In the genomic region with DNA sequence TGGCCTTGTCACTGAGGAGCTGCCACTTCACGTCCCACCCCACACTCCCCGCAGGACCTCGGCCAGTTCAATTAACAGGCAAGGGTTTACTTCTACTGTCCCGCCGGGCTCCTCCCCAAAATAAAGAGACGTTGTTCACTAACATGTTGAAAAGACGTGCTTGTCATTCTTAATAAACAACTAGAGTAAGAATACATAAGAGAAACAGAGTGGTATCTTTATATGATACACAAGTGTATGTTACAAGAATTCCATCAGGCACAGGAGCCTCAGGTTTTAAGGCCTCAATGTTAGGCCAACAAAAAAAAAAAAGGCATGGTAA, we compare ENCODE assay signal across 8 cellular contexts. TPM values are rescaled to one million over a fixed set of nuclear protein-coding genes. Genes with fewer than 3 reads are reported as not detected.
A peak's percentile ranks its signal among the peaks of the same experiment; 100 is the strongest.
DNase-seq lines count a peak whose midpoint lies in the region; ATAC-seq and TF ChIP-seq lines count a peak whose summit lies in the region.

No MANE protein-coding gene starts in this region.

- peak overlapping the region; percentile 92 to 96 for H3K27ac ChIP-seq in ascending aorta
- peak overlapping the region; percentile 91 for H3K27ac ChIP-seq in lower lobe of right lung
- peak overlapping the region; percentile 44 to 91 for H3K27ac ChIP-seq in thoracic aorta

- peaks cover 46 to 62% of the 10 kb centered on the region in 2 donors for H3K36me3 ChIP-seq in ascending aorta
- peaks cover 73% of the 10 kb centered on the region for H3K36me3 ChIP-seq in lower lobe of right lung
- peaks cover 32% of the 10 kb centered on the region for H3K36me3 ChIP-seq in thoracic aorta

- no peak for ATAC-seq in activated CD8-positive, alpha-beta memory T cell treated with anti-CD3 and anti-CD28 coated beads, Interleukin-2, amount 10 ng/mL, durations not matched to agents 7 days and 5 days
- ATAC-seq in lower lobe of right lung (no peak), thoracic aorta (ENCODE audit: insufficient number of reproducible peaks, low FRiP score, low read depth) (no peak), esophagus mucosa (no peak), HG03432 (IDR thresholded peaks at IDR 0.05; ENCODE audit: unreplicated experiment) (no peak)

- H3K9me3 Mint-ChIP-seq in activated CD8-positive, alpha-beta memory T cell treated with anti-CD3 and anti-CD28 coated beads, Interleukin-2, amount 10 ng/mL, durations not matched to agents 7 days and 5 days (ENCODE audit: low read depth): no peaks in the 10 kb centered on the region

- CTCF ChIA-PET in activated CD8-positive, alpha-beta memory T cell treated with anti-CD3 and anti-CD28 coated beads, Interleukin-2, amount 10 ng/mL, durations not matched to agents 7 days and 5 days (lab: Charles Lee): interaction anchor here (0.7 to 1.8 kb wide), 5 partner anchors 9 to 64 kb away, joined by 3 to 9 read pairs (median 5); partner anchors contain the start of genes QRICH1 and WDR6

- TF ChIP-seq CTCF in ascending aorta (IDR thresholded peaks at IDR 0.05) (no peak), lower lobe of right lung (IDR thresholded peaks at IDR 0.05) (no peak), thoracic aorta (IDR thresholded peaks at IDR 0.05) (no peak)

- intact Hi-C loops in ascending aorta (cut with DNase I): loop anchor here (2.0 kb wide), 1 partner anchor 63 kb away; no protein-coding TSS in a partner anchor
- intact Hi-C loops in lower lobe of right lung (cut with DNase I): no loop called here

- peaks cover 44% of the 10 kb centered on the region for H3K36me3 Mint-ChIP-seq in activated CD8-positive, alpha-beta memory T cell treated with anti-CD3 and anti-CD28 coated beads, Interleukin-2, amount 10 ng/mL, durations not matched to agents 7 days and 5 days

- H3K27me3 Mint-ChIP-seq in activated CD8-positive, alpha-beta memory T cell treated with anti-CD3 and anti-CD28 coated beads, Interleukin-2, amount 10 ng/mL, durations not matched to agents 7 days and 5 days: no peaks in the 10 kb centered on the region

- peak overlapping the region; percentile 89 for H3K4me3 Mint-ChIP-seq in activated CD8-positive, alpha-beta memory T cell treated with anti-CD3 and anti-CD28 coated beads, Interleukin-2, amount 10 ng/mL, durations not matched to agents 7 days and 5 days

- peaks cover 42% of the 10 kb centered on the region for H3K4me1 Mint-ChIP-seq in activated CD8-positive, alpha-beta memory T cell treated with anti-CD3 and anti-CD28 coated beads, Interleukin-2, amount 10 ng/mL, durations not matched to agents 7 days and 5 days

- no peak for DNase-seq in activated CD8-positive, alpha-beta memory T cell treated with anti-CD3 and anti-CD28 coated beads, Interleukin-2, amount 10 ng/mL, durations not matched to agents 7 days and 5 days
- DNase-seq in activated CD8-positive, alpha-beta memory T cell treated with anti-CD3 and anti-CD28 coated beads, Interleukin-2, amount 50 U/mL, for 4 hours: no peak
- no peak for DNase-seq in ascending aorta (ENCODE audit: low spot score in 2 of 2)
- DNase-seq in lower lobe of right lung: no peak
- no peak for DNase-seq in thoracic aorta (ENCODE audit: low spot score)
- no peak for DNase-seq in putamen (ENCODE audit: low spot score)

- H3K9me3 ChIP-seq in ascending aorta (no peaks in the 10 kb centered on the region), lower lobe of right lung (no peaks in the 10 kb centered on the region), thoracic aorta (no peaks in the 10 kb centered on the region)

- H3K4me1 ChIP-seq in ascending aorta (peaks cover 0 to 8% of the 10 kb centered on the region in 2 donors), lower lobe of right lung (peaks cover 14% of the 10 kb centered on the region), thoracic aorta (ENCODE audit: control insufficient read depth in 1 of 2, low read depth in 2 of 2) (peaks cover 0 to 14% of the 10 kb centered on the region in 2 donors)

- peak overlapping the region; percentile 59 to 76 for H3K4me3 ChIP-seq in ascending aorta
- H3K4me3 ChIP-seq in lower lobe of right lung: peak overlapping the region; percentile 72
- peak overlapping the region; percentile 82 for H3K4me3 ChIP-seq in thoracic aorta

- no peaks in the 10 kb centered on the region for H3K27me3 ChIP-seq in ascending aorta
- H3K27me3 ChIP-seq in lower lobe of right lung (ENCODE audit: low read depth): no peaks in the 10 kb centered on the region
- H3K27me3 ChIP-seq in thoracic aorta (replicated peaks; ENCODE audit: insufficient read depth): no peaks in the 10 kb centered on the region

- peak overlapping the region; percentile 95 for H3K27ac Mint-ChIP-seq in activated CD8-positive, alpha-beta memory T cell treated with anti-CD3 and anti-CD28 coated beads, Interleukin-2, amount 10 ng/mL, durations not matched to agents 7 days and 5 days

RNA-seq across cellular contexts. Expression of gene IMPDH2, which starts 0.3 kb away (rescaled TPM):
- 100 to 1,000 TPM; 186 to 229 TPM for total RNA-seq in activated CD8-positive, alpha-beta memory T cell treated with anti-CD3 and anti-CD28 coated beads, Interleukin-2, amount 10 ng/mL, durations not matched to agents 7 days and 5 days
- total RNA-seq in ascending aorta (101 TPM), lower lobe of right lung (112 TPM), thoracic aorta (10 to 100 TPM; 56.0 to 96.2 TPM), esophagus mucosa (270 TPM)

RNA-seq across cellular contexts. Expression of gene NDUFAF3, which starts 7.6 kb away (rescaled TPM):
- total RNA-seq in activated CD8-positive, alpha-beta memory T cell treated with anti-CD3 and anti-CD28 coated beads, Interleukin-2, amount 10 ng/mL, durations not matched to agents 7 days and 5 days: 100 to 1,000 TPM in 1 of 2 experiments, 10 to 100 TPM in 1; 94.3 to 101 TPM
- 200 TPM for total RNA-seq in ascending aorta
- 85.6 TPM for total RNA-seq in lower lobe of right lung
- total RNA-seq in thoracic aorta: 100 to 1,000 TPM in 1 of 2 donors, 10 to 100 TPM in 1; 65.7 to 164 TPM
- total RNA-seq in esophagus mucosa: 44.0 TPM

RNA-seq across cellular contexts. Expression of gene DALRD3, which starts 11.1 kb away (rescaled TPM):
- 10 to 100 TPM; 25.8 to 29.9 TPM for total RNA-seq in activated CD8-positive, alpha-beta memory T cell treated with anti-CD3 and anti-CD28 coated beads, Interleukin-2, amount 10 ng/mL, durations not matched to agents 7 days and 5 days
- total RNA-seq in ascending aorta (73.1 TPM), lower lobe of right lung (28.1 TPM), thoracic aorta (10 to 100 TPM; 16.8 to 36.8 TPM), esophagus mucosa (33.1 TPM)

RNA-seq across cellular contexts. Expression of gene WDR6, which starts 22.3 kb away (rescaled TPM):
- 100 to 1,000 TPM; 130 to 154 TPM for total RNA-seq in activated CD8-positive, alpha-beta memory T cell treated with anti-CD3 and anti-CD28 coated beads, Interleukin-2, amount 10 ng/mL, durations not matched to agents 7 days and 5 days
- total RNA-seq in ascending aorta (115 TPM), lower lobe of right lung (157 TPM), thoracic aorta (100 to 1,000 TPM in 1 of 2 donors, 10 to 100 TPM in 1; 89.9 to 121 TPM), esophagus mucosa (36.3 TPM)

RNA-seq across cellular contexts. Expression of gene P4HTM, which starts 39.5 kb away (rescaled TPM):
- 10 to 100 TPM; 44.5 to 50.6 TPM for total RNA-seq in activated CD8-positive, alpha-beta memory T cell treated with anti-CD3 and anti-CD28 coated beads, Interleukin-2, amount 10 ng/mL, durations not matched to agents 7 days and 5 days
- total RNA-seq in ascending aorta (71.9 TPM), lower lobe of right lung (44.0 TPM), thoracic aorta (10 to 100 TPM; 57.6 to 75.1 TPM), esophagus mucosa (8.4 TPM)
